ENCODE assay signal across 1 cellular context in the genomic region with DNA sequence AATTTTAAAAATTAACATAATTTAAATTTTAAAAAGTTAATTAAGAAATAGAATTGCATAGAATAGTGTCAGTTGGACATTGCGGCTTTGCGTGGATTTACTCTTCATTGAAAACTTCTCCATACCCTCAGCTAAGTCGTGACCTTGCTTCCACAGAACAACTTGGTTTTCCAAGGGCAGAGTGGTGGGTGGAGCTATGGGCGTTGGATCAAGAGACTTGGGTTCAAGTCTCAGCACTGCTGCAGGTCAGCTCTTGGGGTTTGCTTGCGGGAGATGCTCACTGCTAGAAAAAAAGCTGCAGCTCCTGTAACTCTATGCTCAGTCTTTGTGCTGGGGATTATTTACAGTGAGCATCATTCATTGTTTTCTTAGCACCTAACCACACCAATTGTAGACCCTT.
TF ChIP-seq lines count a peak whose summit lies in the region.

No MANE protein-coding gene starts in this region.

TF ChIP-seq in WTC11, 78 proteins besides CTCF, POLR2A, EP300 and RAD21 (continued from another document):
- no peak for TF ChIP-seq ZSCAN18 (CRISPR knock-in tag; IDR thresholded peaks at IDR 0.05)
- TF ChIP-seq, protein P1, sequence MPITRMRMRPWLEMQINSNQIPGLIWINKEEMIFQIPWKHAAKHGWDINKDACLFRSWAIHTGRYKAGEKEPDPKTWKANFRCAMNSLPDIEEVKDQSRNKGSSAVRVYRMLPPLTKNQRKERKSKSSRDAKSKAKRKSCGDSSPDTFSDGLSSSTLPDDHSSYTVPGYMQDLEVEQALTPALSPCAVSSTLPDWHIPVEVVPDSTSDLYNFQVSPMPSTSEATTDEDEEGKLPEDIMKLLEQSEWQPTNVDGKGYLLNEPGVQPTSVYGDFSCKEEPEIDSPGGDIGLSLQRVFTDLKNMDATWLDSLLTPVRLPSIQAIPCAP (CRISPR knock-in tag; IDR thresholded peaks at IDR 0.05), result no peak
- TF ChIP-seq NFATC4 (CRISPR knock-in tag; IDR thresholded peaks at IDR 0.05), result no peak
- no peak for TF ChIP-seq ETV6 (CRISPR knock-in tag; IDR thresholded peaks at IDR 0.05)
- TF ChIP-seq STAT6 (CRISPR knock-in tag; conservative IDR thresholded peaks at IDR 0.05; ENCODE audit: low read depth), result no peak
- TF ChIP-seq TEAD1 (CRISPR knock-in tag; IDR thresholded peaks at IDR 0.05), result no peak
- TF ChIP-seq MYBL2 (CRISPR knock-in tag; IDR thresholded peaks at IDR 0.05), result no peak
- no peak for TF ChIP-seq EMX1 (CRISPR knock-in tag; IDR thresholded peaks at IDR 0.05)
- TF ChIP-seq SOX15 (CRISPR knock-in tag; IDR thresholded peaks at IDR 0.05), result no peak
- TF ChIP-seq RORB (CRISPR knock-in tag; IDR thresholded peaks at IDR 0.05), result no peak
- no peak for TF ChIP-seq ARID4B (CRISPR knock-in tag; IDR thresholded peaks at IDR 0.05; ENCODE audit: borderline replicate concordance)
